27 cellular contexts compared by ENCODE assay signal in genomic region chr11:79906189-79906588, GRCh38.
"Had no signal": no experiment of that assay in that cellular context is flagged by ENCODE, and none has a peak within 500 bp of the region (broad histone marks: within the 10 kb centered on the region; RNA-seq: fewer than 3 reads in every experiment).

No MANE protein-coding gene starts in this region.

- H3K27me3 ChIP-seq: left lung, neural progenitor cell, ovary, spleen, thyroid gland, upper lobe of right lung had no signal

- H3K36me3 Mint-ChIP-seq: neural progenitor cell; stimulated activated effector memory CD8-positive, alpha-beta T cell treated with anti-CD3 and anti-CD28 coated beads, Interleukin-12 subunit alpha, Interleukin-12 subunit beta, amount 100 ng/mL, for 72 hours had no signal

- H3K4me1 Mint-ChIP-seq: nephron progenitor cell; stimulated activated effector memory CD8-positive, alpha-beta T cell treated with anti-CD3 and anti-CD28 coated beads, Interleukin-12 subunit alpha, Interleukin-12 subunit beta, amount 100 ng/mL, for 72 hours had no signal

- H3K4me3 Mint-ChIP-seq: naive thymus-derived CD8-positive, alpha-beta T cell; nephron progenitor cell; neural progenitor cell; stimulated activated effector memory CD8-positive, alpha-beta T cell treated with anti-CD3 and anti-CD28 coated beads, Interleukin-12 subunit alpha, Interleukin-12 subunit beta, amount 100 ng/mL, for 72 hours; stimulated activated naive CD8-positive, alpha-beta T cell treated with anti-CD3 and anti-CD28 coated beads, Interleukin-15, Interleukin-2, amounts not matched to agents 100 ng/mL and 50 ng/mL, for 24 hours had no signal

- H3K27ac Mint-ChIP-seq: naive thymus-derived CD8-positive, alpha-beta T cell; nephron progenitor cell; neural progenitor cell; stimulated activated effector memory CD8-positive, alpha-beta T cell treated with anti-CD3 and anti-CD28 coated beads, Interleukin-12 subunit alpha, Interleukin-12 subunit beta, amount 100 ng/mL, for 72 hours; stimulated activated naive CD8-positive, alpha-beta T cell treated with anti-CD3 and anti-CD28 coated beads, Interleukin-15, Interleukin-2, amounts not matched to agents 100 ng/mL and 50 ng/mL, for 24 hours had no signal

- H3K9me3 ChIP-seq: lower lobe of right lung, ovary, prostate gland, thyroid gland had no signal

- DNase-seq: head of caudate nucleus; hippocampal formation; kidney glomerular epithelial cell; left cardiac atrium; left lung; lower lobe of right lung; mammary epithelial cell; mesenchymal stem cell; naive thymus-derived CD8-positive, alpha-beta T cell; nephron progenitor cell; ovary; retina; right cardiac atrium; spleen; stimulated activated CD4-positive, alpha-beta T cell treated with anti-CD3 and anti-CD28 coated beads, Interleukin-4, amount 100 ng/mL, for 24 hours; stimulated activated naive CD4-positive, alpha-beta T cell; trophoblast cell; upper lobe of right lung had no signal

- H3K9me3 Mint-ChIP-seq: nephron progenitor cell, neural progenitor cell had no signal

- H3K27me3 Mint-ChIP-seq: naive thymus-derived CD8-positive, alpha-beta T cell; stimulated activated naive CD8-positive, alpha-beta T cell treated with anti-CD3 and anti-CD28 coated beads, Interleukin-15, Interleukin-2, amounts not matched to agents 100 ng/mL and 50 ng/mL, for 24 hours had no signal

- H3K4me1 ChIP-seq: lower lobe of right lung, neural progenitor cell, prostate gland, spleen, upper lobe of right lung had no signal

- ATAC-seq: left cardiac atrium; left lung; lower lobe of right lung; naive thymus-derived CD8-positive, alpha-beta T cell; right cardiac atrium; sciatic nerve; stimulated activated effector memory CD8-positive, alpha-beta T cell treated with anti-CD3 and anti-CD28 coated beads, Interleukin-12 subunit alpha, Interleukin-12 subunit beta, amount 100 ng/mL, for 72 hours; upper lobe of right lung had no signal

- H3K4me3 ChIP-seq: left lung, lower lobe of right lung, neural progenitor cell, ovary, prostate gland, skin epidermis, spleen, thyroid gland, upper lobe of right lung had no signal

- H3K27ac ChIP-seq: left lung, lower lobe of right lung, neural progenitor cell, ovary, prostate gland, skin epidermis, spleen, thyroid gland, upper lobe of right lung had no signal

- H3K36me3 ChIP-seq: left lung, lower lobe of right lung, neural progenitor cell, ovary, prostate gland, spleen, thyroid gland, upper lobe of right lung had no signal

- FAIRE-seq: keratinocyte, urothelium cell line had no signal
